In the genomic region with DNA sequence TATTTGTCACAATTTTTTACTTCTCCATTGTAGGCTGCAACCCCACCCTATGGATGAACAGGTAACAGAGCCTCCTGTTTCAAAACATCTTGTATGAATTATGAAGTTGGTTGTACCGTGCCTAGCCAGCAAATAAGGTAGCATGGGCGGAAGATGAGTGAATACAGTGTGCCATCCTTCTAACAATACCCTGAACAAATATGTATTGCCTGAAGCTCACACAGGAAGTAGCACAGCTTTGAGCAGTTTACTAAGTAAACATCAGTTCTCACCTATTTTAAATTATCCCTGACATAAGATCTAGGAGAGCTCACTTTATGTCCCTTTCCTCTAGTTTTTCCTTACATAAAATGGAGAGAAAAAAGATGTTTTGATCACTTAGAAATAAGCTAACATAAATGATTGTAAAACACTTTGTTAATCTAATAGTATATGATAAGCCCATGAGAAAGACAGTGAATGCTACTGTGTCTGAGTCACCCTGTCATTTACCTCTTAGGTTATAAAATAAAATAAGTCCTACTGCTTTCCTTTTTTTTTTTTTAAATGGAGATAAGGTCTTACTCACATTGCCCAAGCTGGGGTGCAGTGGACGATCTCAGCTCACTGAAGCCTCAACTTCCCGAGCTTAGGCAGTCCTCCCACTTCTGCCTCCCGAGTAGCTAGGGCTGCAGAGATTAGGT, we compare ENCODE assay signal across 2 cellular contexts.
TF ChIP-seq lines count a peak whose summit lies in the region.

No MANE protein-coding gene starts in this region.

TF ChIP-seq in SK-N-SH, 30 proteins besides CTCF, POLR2A, EP300 and RAD21 (continued from another document):
- TF ChIP-seq CHD2 (IDR thresholded peaks at IDR 0.05; ENCODE audit: low read length, partially characterized antibody) (no peak), MEF2A (IDR thresholded peaks at IDR 0.05; ENCODE audit: borderline replicate concordance, low read depth) (no peak), TCF12 (IDR thresholded peaks at IDR 0.05) (no peak), USF1 (IDR thresholded peaks at IDR 0.05; ENCODE audit: borderline replicate concordance, low read depth) (no peak), JUND (IDR thresholded peaks at IDR 0.05) (no peak), PBX3 (IDR thresholded peaks at IDR 0.05) (no peak), NRF1 (IDR thresholded peaks at IDR 0.05; ENCODE audit: low read depth, low read length) (no peak), RXRA (IDR thresholded peaks at IDR 0.05; ENCODE audit: borderline replicate concordance, low read depth) (no peak), ELF1 (IDR thresholded peaks at IDR 0.05) (no peak)
TF ChIP-seq in SK-N-SH: peak in this region for 0.

TF ChIP-seq in WTC11, 78 proteins besides CTCF, POLR2A, EP300 and RAD21 (continued from another document):
- no peak for TF ChIP-seq ELF4 (CRISPR knock-in tag; IDR thresholded peaks at IDR 0.05; ENCODE audit: low read depth)
- no peak for TF ChIP-seq RELA (CRISPR knock-in tag; IDR thresholded peaks at IDR 0.05; ENCODE audit: borderline replicate concordance)
- no peak for TF ChIP-seq CBFB (CRISPR knock-in tag; IDR thresholded peaks at IDR 0.05; ENCODE audit: low read depth)
TF ChIP-seq in WTC11: peak in this region for 0.
